In the genomic region with DNA sequence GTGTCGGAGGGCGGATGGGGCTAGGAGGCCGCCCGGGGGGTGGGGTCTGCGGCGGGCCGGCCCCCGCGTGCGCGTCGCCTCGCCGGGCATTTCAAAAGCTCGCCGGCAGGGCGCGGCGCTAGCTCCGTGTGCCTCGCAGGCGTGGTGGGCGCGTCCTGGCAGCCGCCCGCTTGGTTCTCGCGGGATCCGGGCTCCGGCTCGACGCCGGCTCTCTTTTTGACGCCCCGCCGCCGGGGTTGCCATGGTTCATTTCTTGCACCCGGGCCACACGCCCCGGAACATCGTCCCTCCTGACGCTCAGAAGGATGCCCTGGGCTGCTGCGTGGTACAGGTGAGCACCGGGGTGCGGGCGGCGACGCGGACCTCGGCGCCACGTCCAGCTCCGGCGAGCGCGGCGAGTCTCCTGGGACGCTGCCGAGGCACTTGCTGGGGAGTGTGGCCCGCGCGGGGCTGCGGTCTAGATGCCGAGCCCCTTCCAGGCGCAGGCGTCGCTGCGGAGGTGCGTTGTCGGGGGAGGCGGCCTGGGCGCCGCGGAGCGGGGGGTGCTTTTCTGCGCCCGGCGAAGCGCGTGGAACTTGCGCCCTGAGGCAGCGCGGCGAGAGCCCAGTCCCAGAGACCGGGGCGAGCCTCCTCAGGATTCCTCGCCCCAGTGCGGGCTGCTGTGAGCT, we compare ENCODE assay signal across 7 cellular contexts.
DNase-seq lines count a peak whose midpoint lies in the region; ATAC-seq lines count a peak whose summit lies in the region.

A gene (plus strand): TSS at position 118 of the 668 bp plus-strand sequence. CDS start 124 bp downstream, at position 242.

- no peaks in the 10 kb centered on the region for H3K9me3 ChIP-seq in mucosa of rectum (ENCODE audit: control insufficient read depth in 2 of 2, low read length in 2 of 2)

- no peak within 1 kb of the TSS for H3K27ac ChIP-seq in mucosa of rectum (ENCODE audit: low read depth in 2 of 2, low read length in 2 of 2)

- no peak within 1 kb of the TSS for H3K9ac ChIP-seq in mucosa of rectum (ENCODE audit: low read depth in 1 of 2, low read length in 2 of 2)

- peaks cover 8 to 9% of the 10 kb centered on the region in 2 donors for H3K27me3 ChIP-seq in mucosa of rectum (ENCODE audit: control insufficient read depth in 2 of 2, insufficient read depth in 2 of 2, low read length in 2 of 2)

- no peaks in the 10 kb centered on the region for H3K36me3 ChIP-seq in mucosa of rectum (ENCODE audit: control insufficient read depth in 2 of 2, insufficient read depth in 2 of 2, low read length in 2 of 2)

- H3K4me3 ChIP-seq in mucosa of rectum (ENCODE audit: low read length in 2 of 2), result peak within 1 kb of the TSS; percentile 32 to 43

- ATAC-seq in GM18499 (IDR thresholded peaks at IDR 0.05; ENCODE audit: insufficient read depth, unreplicated experiment) (peak; percentile 52), HG02943 (IDR thresholded peaks at IDR 0.05; ENCODE audit: low read depth, unreplicated experiment) (peak; percentile 85)

- DNase-seq in NCI-H2171 treated with DMSO at 0.1 percent for 48 hours (lab: John Stamatoyannopoulos, UW), result peak; percentile 86
- DNase-seq in activated CD4-positive, alpha-beta T cell treated with anti-CD3 and anti-CD28 coated beads, Interleukin-2, amount 50 U/mL, for 24 hours (ENCODE audit: low read depth in 1 of 2, low spot score in 1 of 2), result peak; percentile 41 to 43
- DNase-seq in effector CD4-positive, alpha-beta T cell, result peak; percentile 31
- peak; percentile 53 to 61 for DNase-seq in stimulated activated CD8-positive, alpha-beta memory T cell treated with anti-CD3 and anti-CD28 coated beads, Interleukin-7, amount 100 ng/mL, for 48 hours (ENCODE audit: extremely low read depth in 1 of 2, low read depth in 1 of 2)

- H3K4me1 ChIP-seq in mucosa of rectum (ENCODE audit: control insufficient read depth in 2 of 2, insufficient read depth in 2 of 2, low read length in 2 of 2), result no peaks in the 10 kb centered on the region

Comparison
In these comparisons a context has a peak if more than half of its experiments do, and no peak if none do; other contexts are left out.
1. DNase-seq: peak in every context shown above with its lines; median percentile 86 in NCI-H2171 treated with DMSO at 0.1 percent for 48 hours; 57 in stimulated activated CD8-positive, alpha-beta memory T cell treated with anti-CD3 and anti-CD28 coated beads, Interleukin-7, amount 100 ng/mL, for 48 hours; 42 in activated CD4-positive, alpha-beta T cell treated with anti-CD3 and anti-CD28 coated beads, Interleukin-2, amount 50 U/mL, for 24 hours; 31 in effector CD4-positive, alpha-beta T cell.